8 cellular contexts compared by ENCODE assay signal in the genomic region with DNA sequence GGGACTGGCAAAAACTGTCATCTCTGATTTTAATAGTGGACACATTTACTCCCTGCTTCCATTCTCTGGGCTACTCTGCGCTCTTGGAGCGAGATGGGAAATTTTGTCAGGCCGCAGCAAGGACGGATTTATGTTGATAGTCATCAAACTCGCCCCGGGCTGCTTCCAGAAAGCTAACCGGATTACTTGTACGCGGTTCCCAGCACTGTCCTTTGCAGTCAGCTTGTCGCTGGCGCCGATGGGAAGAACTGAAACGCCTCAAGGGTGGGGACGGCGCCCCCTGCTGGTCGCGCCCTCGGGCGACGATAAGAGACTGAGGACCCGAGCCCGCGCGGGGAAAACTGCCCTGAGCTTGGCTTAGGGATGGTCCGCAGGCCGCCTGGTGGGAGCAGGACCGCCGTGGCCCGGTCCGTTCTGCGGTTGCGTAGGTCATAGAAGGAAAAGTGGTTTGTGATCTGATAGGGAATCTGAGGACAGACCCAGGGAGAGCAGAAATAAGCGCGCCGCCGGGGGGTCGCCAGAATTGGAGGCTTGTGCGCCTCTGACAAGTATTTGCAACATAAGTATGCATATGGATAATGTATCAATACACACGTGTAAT. TPM values are rescaled to one million over a fixed set of nuclear protein-coding genes. Genes with fewer than 3 reads are reported as not detected.
A peak's percentile ranks its signal among the peaks of the same experiment; 100 is the strongest.
DNase-seq lines count a peak whose midpoint lies in the region; ATAC-seq, FAIRE-seq and TF ChIP-seq lines count a peak whose summit lies in the region.

No MANE protein-coding gene starts in this region.

- H3K27ac ChIP-seq in right cardiac atrium (ENCODE audit: low read length), result peak overlapping the region; percentile 55
- peak overlapping the region; percentile 97 for H3K27ac ChIP-seq in psoas muscle

- DNase-seq in NCI-H146 (lab: John Stamatoyannopoulos, UW) (peak; percentile 92), T-helper 1 cell (peak; percentile 68 to 86 (median 78)), amygdala (lab: John Stamatoyannopoulos, UW) (peak; percentile 18 to 96 (median 74)), right cardiac atrium (peak; percentile 94 to 99 (median 96)), psoas muscle (peak; percentile 94 to 96), urothelium cell line (ENCODE audit: low spot score) (peak; percentile 81)

- TF ChIP-seq CTCF in GM12872 (IDR thresholded peaks at IDR 0.05; ENCODE audit: insufficient read depth, low read depth, low read length) (peak; percentile 92), psoas muscle (IDR thresholded peaks at IDR 0.05) (peak; percentile 99)

- peak overlapping the region; percentile 50 for H3K4me3 ChIP-seq in right cardiac atrium (ENCODE audit: low read length)
- H3K4me3 ChIP-seq in psoas muscle, result peak overlapping the region; percentile 95

- peaks cover 2% of the 10 kb centered on the region for H3K4me1 ChIP-seq in right cardiac atrium (ENCODE audit: control insufficient read depth, insufficient read depth, low read length)
- H3K4me1 ChIP-seq in psoas muscle, result peaks cover 13% of the 10 kb centered on the region

- H3K27me3 ChIP-seq in right cardiac atrium (ENCODE audit: control insufficient read depth, insufficient read depth), result no peaks in the 10 kb centered on the region
- peaks cover 0 to 30% (median 0%) of the 10 kb centered on the region in 3 donors for H3K27me3 ChIP-seq in psoas muscle (ENCODE audit: insufficient read depth in 3 of 3, low read length in 2 of 3)

- intact Hi-C loops in right cardiac atrium (cut with DNase I) (loop anchor here (5.0 to 10.0 kb wide), 3 partner anchors 251 to 571 kb away; a partner anchor contains a TSS), psoas muscle (cut with DNase I) (loop anchor here (1.0 to 2.0 kb wide), 4 partner anchors 21 to 421 kb away; no protein-coding TSS in a partner anchor)

- no peaks in the 10 kb centered on the region for H3K9me3 ChIP-seq in right cardiac atrium (ENCODE audit: control insufficient read depth, low read length)
- no peaks in the 10 kb centered on the region for H3K9me3 ChIP-seq in psoas muscle

- FAIRE-seq in urothelium cell line (lab: Jason Lieb, UNC), result no peak

- ATAC-seq in HG02759 (IDR thresholded peaks at IDR 0.05; ENCODE audit: unreplicated experiment) (peak; percentile 63), right cardiac atrium (peak; percentile 89 to 91), psoas muscle (peak; percentile 84 to 89 (median 86))

- WGBS in right cardiac atrium, result under 1% methylated on average over 39 of the region's 39 CpGs
- WGBS in psoas muscle, 3 donors, result 0 to 1% (median 1%) methylated on average over 39 of the region's 39 CpGs

- peaks cover 7 to 25% of the 10 kb centered on the region in 2 donors for H3K36me3 ChIP-seq in psoas muscle (ENCODE audit: insufficient read depth in 1 of 2, low read depth in 1 of 2)

RNA-seq across cellular contexts. Expression of a gene that starts 1.0 kb away (rescaled TPM):
- total RNA-seq in right cardiac atrium (1 to 10 TPM; 8.9 to 9.5 (median 9.3) TPM), psoas muscle (10 to 100 TPM in 1 of 4 donors, 1 to 10 TPM in 3; 6.2 to 11.8 (median 9.6) TPM)
- polyA plus RNA-seq in right cardiac atrium (9.2 TPM), psoas muscle (10 to 100 TPM; 10.3 to 18.4 (median 13.6) TPM)

RNA-seq across cellular contexts. Expression of a gene that starts 57.6 kb away (rescaled TPM):
- total RNA-seq in right cardiac atrium (10 to 100 TPM; 34.6 to 42.9 (median 35.9) TPM), psoas muscle (10 to 100 TPM; 18.5 to 38.4 (median 27.8) TPM)
- polyA plus RNA-seq in right cardiac atrium (20.1 TPM), psoas muscle (10 to 100 TPM; 15.5 to 63.9 (median 43.9) TPM)

Comparison
In these comparisons a context has a peak if more than half of its experiments do, and no peak if none do; other contexts are left out.
1. Peak in every context shown above with its lines: DNase-seq, ATAC-seq, H3K4me3 ChIP-seq and H3K27ac ChIP-seq.